ENCODE assay signal across 21 cellular contexts in genomic region chr12:57576613-57577160, GRCh38.
"Had no signal": no experiment of that assay in that cellular context is flagged by ENCODE, and none has a peak within 500 bp of the region (broad histone marks: within the 10 kb centered on the region; RNA-seq: fewer than 3 reads in every experiment).

No MANE protein-coding gene starts in this region.

- H3K27ac ChIP-seq: cardiac muscle cell, epithelial cell of prostate, left ventricle myocardium inferior, neural progenitor cell, prostate gland, right atrium auricular region, suprapubic skin, transverse colon, vagina had no signal

- ATAC-seq: activated CD4-positive, CD25-positive, alpha-beta regulatory T cell treated with anti-CD3 and anti-CD28 coated beads, Interleukin-2, amount 50 U/mL, for 24 hours; activated T-cell treated with anti-CD3 and anti-CD28 coated beads, Interleukin-2, amount 50 U/mL, for 72 hours; naive thymus-derived CD4-positive, alpha-beta T cell; stimulated activated naive CD8-positive, alpha-beta T cell treated with anti-CD3 and anti-CD28 coated beads, Interleukin-15, amount 100 ng/mL, for 72 hours had no signal

- H3K9ac ChIP-seq: neural progenitor cell had no signal

- H3K9me3 ChIP-seq: left ventricle myocardium inferior, mucosa of descending colon, prostate gland, right atrium auricular region, suprapubic skin, transverse colon, vagina had no signal

- DNase-seq: activated CD4-positive, alpha-beta T cell treated with anti-CD3 and anti-CD28 coated beads, Interleukin-2, amount 50 U/mL, for 1 hour; activated T-cell treated with anti-CD3 and anti-CD28 coated beads, Interleukin-2, amount 50 U/mL, for 72 hours; foreskin melanocyte; kidney glomerular epithelial cell; left ventricle myocardium inferior; mucosa of descending colon; naive thymus-derived CD4-positive, alpha-beta T cell; stimulated activated CD4-positive, alpha-beta T cell treated with anti-CD3 and anti-CD28 coated beads, Interleukin-4, amount 100 ng/mL, for 1 hour; stimulated activated naive CD8-positive, alpha-beta T cell treated with anti-CD3 and anti-CD28 coated beads, Interleukin-15, amount 100 ng/mL, for 72 hours; T-helper 1 cell; T1000 had no signal

- H3K36me3 ChIP-seq: cardiac muscle cell, left ventricle myocardium inferior, neural progenitor cell, prostate gland, right atrium auricular region, suprapubic skin, transverse colon, vagina had no signal

- H3K4me3 ChIP-seq: cardiac muscle cell, left ventricle myocardium inferior, mucosa of descending colon, neural progenitor cell, prostate gland, right atrium auricular region, suprapubic skin, transverse colon, vagina had no signal

- H2AFZ ChIP-seq: neural progenitor cell had no signal

- H3K4me1 ChIP-seq: left ventricle myocardium inferior, neural progenitor cell, prostate gland, right atrium auricular region, suprapubic skin, transverse colon, vagina had no signal

- FAIRE-seq: small intestine had no signal

- H3K4me2 ChIP-seq: neural progenitor cell had no signal

- H3K27me3 ChIP-seq: cardiac muscle cell, neural progenitor cell, right atrium auricular region, transverse colon, vagina had no signal
